13 cellular contexts compared by ENCODE assay signal in genomic region chr11:1889941-1890855, GRCh38. TPM values are rescaled to one million over a fixed set of nuclear protein-coding genes. Genes with fewer than 3 reads are reported as not detected.
DNase-seq lines count a peak whose midpoint lies in the region; ATAC-seq and TF ChIP-seq lines count a peak whose summit lies in the region.
"Had no signal": no experiment of that assay in that cellular context is flagged by ENCODE, and none has a peak within 500 bp of the region (broad histone marks: within the 10 kb centered on the region; RNA-seq: fewer than 3 reads in every experiment).

No MANE protein-coding gene starts in this region.

- H3K9me3 ChIP-seq in thymus (ENCODE audit: control insufficient read depth): no peaks in the 10 kb centered on the region

- peak overlapping the region; percentile 28 for H3K4me3 ChIP-seq in thymus (ENCODE audit: low read length)
- H3K4me3 ChIP-seq: smooth muscle cell had no signal

- H3K4me1 Mint-ChIP-seq in activated naive CD4-positive, alpha-beta T cell treated with anti-CD3 and anti-CD28 coated beads for 36 hours (ENCODE audit: low read depth): peaks cover 23% of the 10 kb centered on the region
- peaks cover 37% of the 10 kb centered on the region for H3K4me1 Mint-ChIP-seq in activated CD8-positive, alpha-beta T cell treated with anti-CD3 and anti-CD28 coated beads for 36 hours (ENCODE audit: low read depth)
- peaks cover 61% of the 10 kb centered on the region in 2 donors for H3K4me1 Mint-ChIP-seq in immature natural killer cell

- no peaks in the 10 kb centered on the region for H3K9me3 Mint-ChIP-seq in activated naive CD4-positive, alpha-beta T cell treated with anti-CD3 and anti-CD28 coated beads for 36 hours
- peaks cover 3% of the 10 kb centered on the region for H3K9me3 Mint-ChIP-seq in activated CD8-positive, alpha-beta T cell treated with anti-CD3 and anti-CD28 coated beads for 36 hours
- no peaks in the 10 kb centered on the region for H3K9me3 Mint-ChIP-seq in immature natural killer cell
- H3K9me3 Mint-ChIP-seq: activated B cell treated with CpG ODN at 0.5 μM for 24 hours, mesothelial cell of epicardium had no signal

- ATAC-seq in activated CD8-positive, alpha-beta T cell treated with anti-CD3 and anti-CD28 coated beads for 36 hours: peak; percentile 32
- ATAC-seq in HG02623 (IDR thresholded peaks at IDR 0.05; ENCODE audit: unreplicated experiment): no peak

- POLR2A ChIA-PET in activated CD8-positive, alpha-beta T cell treated with anti-CD3 and anti-CD28 coated beads for 36 hours (lab: Charles Lee): interaction anchor here (0.6 to 5.7 kb wide), 18 partner anchors 9 to 128 kb away, joined by 3 to 81 read pairs (median 3); partner anchors contain the start of genes LSP1, MRPL23, SYT8 and TNNI2

- CTCF ChIA-PET in activated naive CD4-positive, alpha-beta T cell treated with anti-CD3 and anti-CD28 coated beads for 36 hours (lab: Charles Lee): interaction anchor here (0.7 to 2.0 kb wide), 5 partner anchors 8 to 111 kb away, joined by 3 to 11 read pairs (median 4); no protein-coding TSS in a partner anchor
- CTCF ChIA-PET in activated CD8-positive, alpha-beta T cell treated with anti-CD3 and anti-CD28 coated beads for 36 hours (lab: Charles Lee): interaction anchor here (1.6 to 2.7 kb wide), 8 partner anchors 8 to 197 kb away, joined by 4 to 17 read pairs (median 8); no protein-coding TSS in a partner anchor

- WGBS in thymus: 20% methylated on average over 33 of the region's 33 CpGs

- peak; percentile 40 for DNase-seq in activated naive CD4-positive, alpha-beta T cell treated with anti-CD3 and anti-CD28 coated beads for 36 hours
- no peak for DNase-seq in activated naive CD4-positive, alpha-beta T cell (lab: John Stamatoyannopoulos, UW)
- peak; percentile 56 for DNase-seq in activated CD8-positive, alpha-beta T cell treated with anti-CD3 and anti-CD28 coated beads for 36 hours
- peak in 1 of 3 donors; percentile 19 for DNase-seq in immature natural killer cell
- no peak for DNase-seq in amygdala (lab: John Stamatoyannopoulos, UW)
- no peak for DNase-seq in HCEC 1CT
- DNase-seq: activated B cell treated with CpG ODN at 0.5 μM for 24 hours, NCI-H526 treated with DMSO at 0.1 percent for 48 hours, SHP77 treated with DMSO at 0.1 percent for 48 hours had no signal

- no peaks in the 10 kb centered on the region for H3K27me3 Mint-ChIP-seq in activated naive CD4-positive, alpha-beta T cell treated with anti-CD3 and anti-CD28 coated beads for 36 hours (ENCODE audit: low read depth)
- H3K27me3 Mint-ChIP-seq in activated CD8-positive, alpha-beta T cell treated with anti-CD3 and anti-CD28 coated beads for 36 hours: no peaks in the 10 kb centered on the region
- H3K27me3 Mint-ChIP-seq in immature natural killer cell (ENCODE audit: low read depth in 3 of 3): peaks cover 11 to 28% (median 17%) of the 10 kb centered on the region in 3 donors
- H3K27me3 Mint-ChIP-seq: activated B cell treated with CpG ODN at 0.5 μM for 24 hours had no signal

- H3K4me3 Mint-ChIP-seq in activated naive CD4-positive, alpha-beta T cell treated with anti-CD3 and anti-CD28 coated beads for 36 hours: peak overlapping the region; percentile 79
- H3K4me3 Mint-ChIP-seq in activated CD8-positive, alpha-beta T cell treated with anti-CD3 and anti-CD28 coated beads for 36 hours: peak overlapping the region; percentile 83
- peak overlapping the region; percentile 74 to 83 (median 80) for H3K4me3 Mint-ChIP-seq in immature natural killer cell
- H3K4me3 Mint-ChIP-seq: activated B cell treated with CpG ODN at 0.5 μM for 24 hours, mesothelial cell of epicardium had no signal

- H3K27me3 ChIP-seq in thymus (ENCODE audit: control insufficient read depth, insufficient read depth): no peaks in the 10 kb centered on the region

- intact Hi-C loops in activated naive CD4-positive, alpha-beta T cell treated with anti-CD3 and anti-CD28 coated beads for 36 hours (cut with micrococcal nuclease): loop anchor here (2.0 to 10.0 kb wide), 2 partner anchors 37 to 55 kb away; partner anchors contain the start of genes LSP1, SYT8 and TNNI2
- intact Hi-C loops in activated CD8-positive, alpha-beta T cell treated with anti-CD3 and anti-CD28 coated beads for 36 hours (cut with micrococcal nuclease): loop anchor here (10.0 kb wide), 1 partner anchor 265 kb away; no protein-coding TSS in a partner anchor

- no peak overlapping the region for H3K27ac ChIP-seq in thymus (ENCODE audit: low read depth)

- H3K4me1 ChIP-seq in thymus (ENCODE audit: control insufficient read depth, insufficient read depth, low read length): peaks cover 6% of the 10 kb centered on the region

- peak overlapping the region; percentile 71 for H3K27ac Mint-ChIP-seq in activated naive CD4-positive, alpha-beta T cell treated with anti-CD3 and anti-CD28 coated beads for 36 hours
- H3K27ac Mint-ChIP-seq in activated CD8-positive, alpha-beta T cell treated with anti-CD3 and anti-CD28 coated beads for 36 hours: peak overlapping the region; percentile 87
- peak overlapping the region; percentile 76 to 98 (median 94) for H3K27ac Mint-ChIP-seq in immature natural killer cell
- H3K27ac Mint-ChIP-seq: activated B cell treated with CpG ODN at 0.5 μM for 24 hours, mesothelial cell of epicardium had no signal

- no peak for TF ChIP-seq CTCF in activated CD8-positive, alpha-beta T cell treated with anti-CD3 and anti-CD28 coated beads for 36 hours (IDR thresholded peaks at IDR 0.05)

- peaks cover 8% of the 10 kb centered on the region for H3K36me3 ChIP-seq in thymus (ENCODE audit: control insufficient read depth, insufficient read depth)

- peaks cover 6% of the 10 kb centered on the region for H3K36me3 Mint-ChIP-seq in activated naive CD4-positive, alpha-beta T cell treated with anti-CD3 and anti-CD28 coated beads for 36 hours (ENCODE audit: low read depth)
- peaks cover 42% of the 10 kb centered on the region for H3K36me3 Mint-ChIP-seq in activated CD8-positive, alpha-beta T cell treated with anti-CD3 and anti-CD28 coated beads for 36 hours (ENCODE audit: low read depth)
- H3K36me3 Mint-ChIP-seq in immature natural killer cell: peaks cover 0 to 12% (median 0%) of the 10 kb centered on the region in 3 donors
- H3K36me3 Mint-ChIP-seq: mesothelial cell of epicardium had no signal

RNA-seq across cellular contexts. Expression of gene PRR33, which starts 1.5 kb away (rescaled TPM):
- under 1 TPM; 0.07 to 0.12 TPM for total RNA-seq in activated naive CD4-positive, alpha-beta T cell treated with anti-CD3 and anti-CD28 coated beads for 36 hours
- under 1 TPM; 0.16 to 0.20 TPM for total RNA-seq in activated CD8-positive, alpha-beta T cell treated with anti-CD3 and anti-CD28 coated beads for 36 hours
- under 1 TPM in 1 of 3 donors, not detected in 2; 0.35 TPM for polyA plus RNA-seq in immature natural killer cell
- polyA plus RNA-seq in thymus: 0.18 TPM
- total RNA-seq: mesothelial cell of epicardium, smooth muscle cell had no signal
- polyA plus RNA-seq: smooth muscle cell had no signal

RNA-seq across cellular contexts. Expression of gene TNNT3, which starts 29.3 kb away (rescaled TPM):
- total RNA-seq in activated naive CD4-positive, alpha-beta T cell treated with anti-CD3 and anti-CD28 coated beads for 36 hours: 1 to 10 TPM; 2.3 to 3.3 TPM
- total RNA-seq in activated CD8-positive, alpha-beta T cell treated with anti-CD3 and anti-CD28 coated beads for 36 hours: 1 to 10 TPM; 4.9 to 5.4 TPM
- polyA plus RNA-seq in immature natural killer cell (not detected), thymus (44.9 TPM)

RNA-seq across cellular contexts. Expression of gene LSP1, which starts 37.3 kb away (rescaled TPM):
- total RNA-seq in activated naive CD4-positive, alpha-beta T cell treated with anti-CD3 and anti-CD28 coated beads for 36 hours: 10 to 100 TPM; 42.4 to 42.9 TPM
- 100 to 1,000 TPM; 247 to 251 TPM for total RNA-seq in activated CD8-positive, alpha-beta T cell treated with anti-CD3 and anti-CD28 coated beads for 36 hours
- 100 to 1,000 TPM; 437 to 767 (median 593) TPM for polyA plus RNA-seq in immature natural killer cell
- 138 TPM for polyA plus RNA-seq in thymus

RNA-seq across cellular contexts. Expression of gene TNNI2, which starts 51.4 kb away (rescaled TPM):
- total RNA-seq in activated naive CD4-positive, alpha-beta T cell treated with anti-CD3 and anti-CD28 coated beads for 36 hours: not detected
- total RNA-seq in activated CD8-positive, alpha-beta T cell treated with anti-CD3 and anti-CD28 coated beads for 36 hours: under 1 TPM in 1 of 2 experiments, not detected in 1; 0.92 TPM
- polyA plus RNA-seq in immature natural killer cell: 1 to 10 TPM in 1 of 3 donors, under 1 TPM in 1, not detected in 1; 0.54 to 2.0 TPM
- 13.4 TPM for polyA plus RNA-seq in thymus

RNA-seq across cellular contexts. Expression of gene SYT8, which starts 55.4 kb away (rescaled TPM):
- not detected for total RNA-seq in activated naive CD4-positive, alpha-beta T cell treated with anti-CD3 and anti-CD28 coated beads for 36 hours
- total RNA-seq in activated CD8-positive, alpha-beta T cell treated with anti-CD3 and anti-CD28 coated beads for 36 hours: not detected
- polyA plus RNA-seq in immature natural killer cell: not detected
- 9.8 TPM for polyA plus RNA-seq in thymus
- total RNA-seq: activated B cell treated with CpG ODN at 0.5 μM for 24 hours had no signal

Comparison
In these comparisons a context has a peak if more than half of its experiments do, and no peak if none do; other contexts are left out.
1. DNase-seq: peak in activated naive CD4-positive, alpha-beta T cell treated with anti-CD3 and anti-CD28 coated beads for 36 hours (single experiment) and activated CD8-positive, alpha-beta T cell treated with anti-CD3 and anti-CD28 coated beads for 36 hours (single experiment); none in activated naive CD4-positive, alpha-beta T cell (0 of 4), amygdala (0 of 56) and HCEC 1CT (single experiment).
2. RNA of gene LSP1, which starts 37.3 kb away (total RNA-seq): 247 to 251 TPM in activated CD8-positive, alpha-beta T cell treated with anti-CD3 and anti-CD28 coated beads for 36 hours; 42.4 to 42.9 TPM in activated naive CD4-positive, alpha-beta T cell treated with anti-CD3 and anti-CD28 coated beads for 36 hours; every median in the first group is over 4 times any median in the second.
3. Peak in every context shown above with its lines, with median percentiles within 50 percentile points of each other: H3K27ac Mint-ChIP-seq and H3K4me3 Mint-ChIP-seq.